11 cellular contexts compared by ENCODE assay signal in the genomic region with DNA sequence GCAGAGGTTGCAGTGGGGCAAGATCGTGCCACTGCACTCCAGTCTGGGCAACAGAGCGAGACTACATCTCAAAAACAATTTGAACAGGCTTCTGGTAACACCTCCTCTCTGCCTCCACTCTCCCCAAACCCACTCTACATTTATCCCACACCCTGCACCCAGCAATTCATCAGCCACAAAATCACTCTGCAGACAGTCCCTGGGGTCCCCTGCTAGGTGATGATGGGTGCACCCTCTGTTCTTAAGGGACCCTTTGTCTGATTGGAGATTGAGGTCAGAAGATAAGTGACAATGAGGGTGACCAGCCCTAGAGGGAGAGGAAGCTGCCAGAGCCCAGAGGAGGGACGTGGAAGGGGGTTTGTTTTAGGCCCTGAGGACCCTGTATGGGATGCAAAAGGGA. TPM values are rescaled to one million over a fixed set of nuclear protein-coding genes. Genes with fewer than 3 reads are reported as not detected.
DNase-seq lines count a peak whose midpoint lies in the region; ATAC-seq and TF ChIP-seq lines count a peak whose summit lies in the region.
"Had no signal": no experiment of that assay in that cellular context is flagged by ENCODE, and none has a peak within 500 bp of the region (broad histone marks: within the 10 kb centered on the region; RNA-seq: fewer than 3 reads in every experiment).

No MANE protein-coding gene starts in this region.

- H3K36me3 ChIP-seq in heart right ventricle (peaks cover 0 to 49% (median 10%) of the 10 kb centered on the region in 9 donors), upper lobe of left lung (peaks cover 0 to 32% (median 11%) of the 10 kb centered on the region in 4 donors)

- peaks cover 4% of the 10 kb centered on the region for H3K27me3 Mint-ChIP-seq in activated naive CD8-positive, alpha-beta T cell treated with anti-CD3 and anti-CD28 coated beads, Interleukin-2, amount 10 ng/mL, durations not matched to agents 7 days and 5 days
- H3K27me3 Mint-ChIP-seq in memory B cell, result no peaks in the 10 kb centered on the region

- peak overlapping the region; percentile 81 for H3K27ac Mint-ChIP-seq in activated naive CD8-positive, alpha-beta T cell treated with anti-CD3 and anti-CD28 coated beads, Interleukin-2, amount 10 ng/mL, durations not matched to agents 7 days and 5 days
- peak overlapping the region; percentile 99 for H3K27ac Mint-ChIP-seq in memory B cell

- H3K9me3 ChIP-seq in heart right ventricle, result no peaks in the 10 kb centered on the region
- no peaks in the 10 kb centered on the region for H3K9me3 ChIP-seq in upper lobe of left lung

- TF ChIP-seq POLR2A in upper lobe of left lung (IDR thresholded peaks at IDR 0.05), result no peak

- peak overlapping the region; percentile 88 for H3K4me3 Mint-ChIP-seq in activated naive CD8-positive, alpha-beta T cell treated with anti-CD3 and anti-CD28 coated beads, Interleukin-2, amount 10 ng/mL, durations not matched to agents 7 days and 5 days
- H3K4me3 Mint-ChIP-seq in memory B cell, result peak overlapping the region; percentile 94

- no peaks in the 10 kb centered on the region for H3K9me3 Mint-ChIP-seq in activated naive CD8-positive, alpha-beta T cell treated with anti-CD3 and anti-CD28 coated beads, Interleukin-2, amount 10 ng/mL, durations not matched to agents 7 days and 5 days
- H3K9me3 Mint-ChIP-seq in memory B cell, result no peaks in the 10 kb centered on the region

- H3K36me3 Mint-ChIP-seq in activated naive CD8-positive, alpha-beta T cell treated with anti-CD3 and anti-CD28 coated beads, Interleukin-2, amount 10 ng/mL, durations not matched to agents 7 days and 5 days, result peaks cover 32% of the 10 kb centered on the region
- H3K36me3 Mint-ChIP-seq in memory B cell, result peaks cover 4% of the 10 kb centered on the region
- H3K36me3 Mint-ChIP-seq: brain had no signal

- H3K27me3 ChIP-seq in heart right ventricle (no peaks in the 10 kb centered on the region), upper lobe of left lung (no peaks in the 10 kb centered on the region)

- POLR2A ChIA-PET in activated naive CD8-positive, alpha-beta T cell treated with anti-CD3 and anti-CD28 coated beads, Interleukin-2, amount 10 ng/mL, durations not matched to agents 7 days and 5 days (lab: Charles Lee), result interaction anchor here (1.4 kb wide), 1 partner anchor 27 kb away, joined by 5 read pairs; no protein-coding TSS in a partner anchor

- 57 to 75% methylated on average over 3 of the region's 3 CpGs for WGBS in heart right ventricle, 2 donors
- whole genome bisulfite sequencing in upper lobe of left lung, 2 donors, result 52 to 55% methylated on average over 3 of the region's 3 CpGs

- H3K4me3 ChIP-seq in heart right ventricle (peak overlapping the region; percentile 9 to 97 (median 75)), upper lobe of left lung (peak overlapping the region; percentile 62 to 86 (median 74))

- intact Hi-C loops in heart right ventricle (cut with DNase I) (no loop called here), left ventricle myocardium superior (cut with micrococcal nuclease) (no loop called here)

- no peak for TF ChIP-seq CTCF in heart right ventricle (IDR thresholded peaks at IDR 0.05)
- no peak for TF ChIP-seq CTCF in upper lobe of left lung (IDR thresholded peaks at IDR 0.05)

- DNase-seq in heart right ventricle (no peak), left ventricle myocardium superior (no peak), memory B cell (ENCODE audit: low spot score in 2 of 2) (no peak), upper lobe of left lung (no peak), SKM-1 treated with dmso at 0.1 percent for 144 hours (lab: John Stamatoyannopoulos, UW; ENCODE audit: unreplicated experiment) (no peak), kidney tubule cell (ENCODE audit: low spot score) (no peak), SK-N-DZ (ENCODE audit: low spot score) (no peak)
- DNase-seq in activated naive CD8-positive, alpha-beta T cell treated with anti-CD3 and anti-CD28 coated beads, Interleukin-2, amount 10 ng/mL, durations not matched to agents 7 days and 5 days, result no peak
- DNase-seq: NCI-H1694 had no signal

- no peak for TF ChIP-seq EP300 in upper lobe of left lung (IDR thresholded peaks at IDR 0.05)

- H3K27ac ChIP-seq in heart right ventricle (peak overlapping the region in 9 of 10 donors; percentile 42 to 100 (median 96)), upper lobe of left lung (peak overlapping the region; percentile 31 to 98 (median 98))

- H3K4me1 ChIP-seq in heart right ventricle, result peaks cover 19 to 83% (median 65%) of the 10 kb centered on the region in 9 donors
- peaks cover 59 to 92% (median 73%) of the 10 kb centered on the region in 4 donors for H3K4me1 ChIP-seq in upper lobe of left lung

- H3K4me1 Mint-ChIP-seq in activated naive CD8-positive, alpha-beta T cell treated with anti-CD3 and anti-CD28 coated beads, Interleukin-2, amount 10 ng/mL, durations not matched to agents 7 days and 5 days, result peaks cover 61% of the 10 kb centered on the region
- H3K4me1 Mint-ChIP-seq in memory B cell, result peaks cover 74% of the 10 kb centered on the region

- ATAC-seq in heart right ventricle (no peak), left ventricle myocardium superior (no peak), memory B cell (ENCODE audit: low read depth) (no peak), upper lobe of left lung (ENCODE audit: low FRiP score in 2 of 2) (no peak)
- ATAC-seq in activated naive CD8-positive, alpha-beta T cell treated with anti-CD3 and anti-CD28 coated beads, Interleukin-2, amount 10 ng/mL, durations not matched to agents 7 days and 5 days (ENCODE audit: low read depth), result no peak

RNA-seq across cellular contexts. Expression of gene BCL3, which starts 2.2 kb away (rescaled TPM):
- total RNA-seq in heart right ventricle (10 to 100 TPM in 9 of 10 donors, 1 to 10 TPM in 1; 7.1 to 76.3 (median 20.3) TPM), left ventricle myocardium superior (14.5 TPM), upper lobe of left lung (100 to 1,000 TPM in 2 of 6 donors, 10 to 100 TPM in 4; 31.1 to 114 (median 71.6) TPM)
- 10 to 100 TPM; 20.7 to 30.7 TPM for polyA plus RNA-seq in heart right ventricle
- total RNA-seq in activated naive CD8-positive, alpha-beta T cell treated with anti-CD3 and anti-CD28 coated beads, Interleukin-2, amount 10 ng/mL, durations not matched to agents 7 days and 5 days, result 10 to 100 TPM; 25.0 to 28.8 TPM
- 0.08 and 0.69 TPM in 2 replicates for polyA plus RNA-seq in SK-N-DZ (2014; cell fraction: cytosol; rRNA removed)
- 0.34 and 1.4 TPM in 2 replicates for polyA plus RNA-seq in SK-N-DZ (2014; cell fraction: nucleus; rRNA removed)

RNA-seq across cellular contexts. Expression of gene CBLC, which starts 27.0 kb away (rescaled TPM):
- total RNA-seq in heart right ventricle (under 1 TPM in 1 of 10 donors, not detected in 9; 0.38 TPM), left ventricle myocardium superior (not detected), upper lobe of left lung (10 to 100 TPM in 1 of 6 donors, 1 to 10 TPM in 5; 2.9 to 10.5 (median 4.5) TPM)
- not detected for polyA plus RNA-seq in heart right ventricle
- not detected for total RNA-seq in activated naive CD8-positive, alpha-beta T cell treated with anti-CD3 and anti-CD28 coated beads, Interleukin-2, amount 10 ng/mL, durations not matched to agents 7 days and 5 days
- not detected in 2 replicates for polyA plus RNA-seq in SK-N-DZ (2014; cell fraction: cytosol; rRNA removed)
- polyA plus RNA-seq in SK-N-DZ (2014; cell fraction: nucleus; rRNA removed), result not detected in 2 replicates
- total RNA-seq: T-helper 2 cell treated with Interferon-gamma antibody and Interleukin-4, amounts not matched to agents 100 ng/mL and 5 ng/mL, for 36 hours had no signal

RNA-seq across cellular contexts. Expression of gene CEACAM16, which starts 51.8 kb away (rescaled TPM):
- total RNA-seq in heart right ventricle (not detected), left ventricle myocardium superior (not detected), upper lobe of left lung (not detected)
- not detected for polyA plus RNA-seq in heart right ventricle
- total RNA-seq in activated naive CD8-positive, alpha-beta T cell treated with anti-CD3 and anti-CD28 coated beads, Interleukin-2, amount 10 ng/mL, durations not matched to agents 7 days and 5 days, result not detected
- not detected in 2 replicates for polyA plus RNA-seq in SK-N-DZ (2014; cell fraction: cytosol; rRNA removed)
- polyA plus RNA-seq in SK-N-DZ (2014; cell fraction: nucleus; rRNA removed), result not detected in 2 replicates
- total RNA-seq: T-helper 2 cell treated with Interferon-gamma antibody and Interleukin-4, amounts not matched to agents 100 ng/mL and 5 ng/mL, for 36 hours had no signal

RNA-seq across cellular contexts. Expression of gene BCAM, which starts 58.2 kb away (rescaled TPM):
- 100 to 1,000 TPM in 4 of 10 donors, 10 to 100 TPM in 6; 72.8 to 118 (median 92.5) TPM for total RNA-seq in heart right ventricle
- polyA plus RNA-seq in heart right ventricle, result 100 to 1,000 TPM in 1 of 2 donors, 10 to 100 TPM in 1; 63.2 to 130 TPM
- 85.5 TPM for total RNA-seq in left ventricle myocardium superior
- not detected for total RNA-seq in activated naive CD8-positive, alpha-beta T cell treated with anti-CD3 and anti-CD28 coated beads, Interleukin-2, amount 10 ng/mL, durations not matched to agents 7 days and 5 days
- 100 to 1,000 TPM; 246 to 557 (median 274) TPM for total RNA-seq in upper lobe of left lung
- 0.13 TPM in 1 of 2 replicates, not detected in the other for polyA plus RNA-seq in SK-N-DZ (2014; cell fraction: cytosol; rRNA removed)
- polyA plus RNA-seq in SK-N-DZ (2014; cell fraction: nucleus; rRNA removed), result 0.22 TPM in 1 of 2 replicates, not detected in the other
- total RNA-seq: T-helper 2 cell treated with Interferon-gamma antibody and Interleukin-4, amounts not matched to agents 100 ng/mL and 5 ng/mL, for 36 hours had no signal
